ENCODE assay signal across 10 cellular contexts in the genomic region with DNA sequence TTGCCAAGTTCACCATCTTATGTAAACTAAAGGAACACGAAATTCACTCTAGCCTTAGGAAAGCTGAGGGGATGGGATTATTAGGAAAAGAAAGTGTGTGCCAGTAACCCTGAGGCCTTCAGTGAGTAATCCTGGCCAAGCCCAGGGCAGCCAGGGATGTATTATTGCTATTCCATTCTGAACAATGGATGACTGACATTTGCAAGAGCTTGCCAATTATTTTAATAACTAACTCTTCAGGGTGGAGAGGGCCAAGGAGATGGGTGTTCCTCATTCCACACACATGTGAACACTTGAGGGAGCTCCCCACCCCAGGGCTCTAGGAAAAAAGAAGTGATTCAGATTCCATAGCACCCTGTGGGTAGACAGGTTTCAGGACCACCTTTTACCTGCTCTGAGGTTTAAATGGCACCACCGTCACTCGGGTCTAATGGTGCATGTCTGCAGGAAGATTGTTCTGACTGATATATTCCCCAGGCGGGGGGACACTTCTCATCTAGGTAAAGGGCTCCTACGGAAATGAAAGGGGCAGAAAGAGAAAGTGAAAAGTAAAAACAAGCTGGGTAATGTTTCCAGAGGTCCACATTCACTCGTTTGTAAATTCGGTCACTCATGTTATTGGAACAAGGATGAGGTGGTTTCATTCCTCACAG. TPM values are rescaled to one million over a fixed set of nuclear protein-coding genes. Genes with fewer than 3 reads are reported as not detected.
DNase-seq lines count a peak whose midpoint lies in the region; ATAC-seq, FAIRE-seq and TF ChIP-seq lines count a peak whose summit lies in the region.
"Had no signal": no experiment of that assay in that cellular context is flagged by ENCODE, and none has a peak within 500 bp of the region (broad histone marks: within the 10 kb centered on the region; RNA-seq: fewer than 3 reads in every experiment).

No MANE protein-coding gene starts in this region.

- peak overlapping the region; percentile 58 to 78 for H3K27ac ChIP-seq in kidney (ENCODE audit: low read depth in 2 of 2, low read length in 2 of 2)
- H3K27ac ChIP-seq in caudate nucleus (ENCODE audit: low read depth, low read length), result no peak overlapping the region

- H3K4me1 Mint-ChIP-seq in type B pancreatic cell (ENCODE audit: unreplicated experiment), result peaks cover 15% of the 10 kb centered on the region

- no peak overlapping the region for H3K4me3 ChIP-seq in kidney (ENCODE audit: low read length in 2 of 2)

- H3K36me3 ChIP-seq in kidney (ENCODE audit: control insufficient read depth in 1 of 2, insufficient read depth in 2 of 2, low read length in 2 of 2), result peaks cover 0 to 3% of the 10 kb centered on the region in 2 donors

- no peaks in the 10 kb centered on the region for H3K9me3 Mint-ChIP-seq in type B pancreatic cell

- H3K27me3 Mint-ChIP-seq in type B pancreatic cell, result no peaks in the 10 kb centered on the region

- peak overlapping the region; percentile 20 for H3K4me3 Mint-ChIP-seq in type B pancreatic cell

- DNase-seq in activated CD8-positive, alpha-beta memory T cell treated with anti-CD3 and anti-CD28 coated beads for 24 hours, result peak; percentile 41
- no peak for DNase-seq in activated CD8-positive, alpha-beta memory T cell treated with anti-CD3 and anti-CD28 coated beads, Interleukin-2, amount 50 U/mL, for 48 hours
- peak; percentile 87 for DNase-seq in RPMI7951 (ENCODE audit: low read depth)
- DNase-seq in kidney, result peak; percentile 36
- DNase-seq in type B pancreatic cell (ENCODE audit: extremely low spot score, unreplicated experiment), result no peak
- DNase-seq in caudate nucleus (lab: John Stamatoyannopoulos, UW), result no peak
- DNase-seq in DMS 273 (lab: John Stamatoyannopoulos, UW; ENCODE audit: unreplicated experiment), result no peak
- DNase-seq: activated gamma-delta T cell; stimulated activated CD4-positive, alpha-beta T cell treated with anti-CD3 and anti-CD28 coated beads, Interleukin-4, amount 100 ng/mL, for 1 hour had no signal

- H3K9me3 ChIP-seq in kidney (ENCODE audit: control insufficient read depth in 1 of 2, low read length in 2 of 2), result no peaks in the 10 kb centered on the region

- no peak for ATAC-seq in GM21576 (IDR thresholded peaks at IDR 0.05; ENCODE audit: unreplicated experiment)

- intact Hi-C loops in kidney (cut with DNase I), result no loop called here

- peaks cover 9% of the 10 kb centered on the region for H3K36me3 Mint-ChIP-seq in type B pancreatic cell

- H3K9ac ChIP-seq in kidney (ENCODE audit: low read length in 2 of 2), result peak overlapping the region in 1 of 2 donors; percentile 51

- TF ChIP-seq CTCF in kidney (IDR thresholded peaks at IDR 0.05; ENCODE audit: borderline replicate concordance, extremely low read depth, insufficient read depth), result no peak
- no peak for TF ChIP-seq CTCF in type B pancreatic cell (conservative IDR thresholded peaks at IDR 0.05)

- peak; percentile 66 for FAIRE-seq in kidney (lab: Jason Lieb, UNC)

- H3K4me1 ChIP-seq in kidney (ENCODE audit: control insufficient read depth in 1 of 2, insufficient read depth in 1 of 2, low read depth in 1 of 2, low read length in 2 of 2), result peaks cover 36 to 41% of the 10 kb centered on the region in 2 donors

- H3K27ac Mint-ChIP-seq in type B pancreatic cell, result peak overlapping the region; percentile 91

RNA-seq across cellular contexts. Expression of a gene that starts 41.5 kb away (rescaled TPM):
- 43.4 and 52.4 TPM in 2 replicates for total RNA-seq in RPMI7951 (2014; rRNA removed; shearing (Covaris generic))
- total RNA-seq in kidney, result 44.2 TPM
- polyA plus RNA-seq in kidney (ENCODE audit: insufficient read depth, low read depth, low replicate concordance), result 31.0 TPM
- total RNA-seq in type B pancreatic cell (ENCODE audit: low replicate concordance), result 14.6 and 18.4 TPM in 2 replicates

RNA-seq across cellular contexts. Expression of a gene that starts 44.0 kb away (rescaled TPM):
- 334 and 338 TPM in 2 replicates for total RNA-seq in RPMI7951 (2014; rRNA removed; shearing (Covaris generic))
- total RNA-seq in kidney, result 42.4 TPM
- polyA plus RNA-seq in kidney (ENCODE audit: insufficient read depth, low read depth, low replicate concordance), result 28.7 TPM
- 21.2 and 36.3 TPM in 2 replicates for total RNA-seq in type B pancreatic cell (ENCODE audit: low replicate concordance)

RNA-seq across cellular contexts. Expression of a gene that starts 57.9 kb away (rescaled TPM):
- 6.0 and 6.4 TPM in 2 replicates for total RNA-seq in RPMI7951 (2014; rRNA removed; shearing (Covaris generic))
- total RNA-seq in kidney, result 4.6 TPM
- not detected for polyA plus RNA-seq in kidney (ENCODE audit: insufficient read depth, low read depth, low replicate concordance)
- total RNA-seq in type B pancreatic cell (ENCODE audit: low replicate concordance), result 3.4 and 8.4 TPM in 2 replicates

Comparison
In these comparisons a context has a peak if more than half of its experiments do, and no peak if none do; other contexts are left out.
1. DNase-seq: peak in activated CD8-positive, alpha-beta memory T cell treated with anti-CD3 and anti-CD28 coated beads for 24 hours (single experiment), RPMI7951 (single experiment) and kidney (single experiment); none in activated CD8-positive, alpha-beta memory T cell treated with anti-CD3 and anti-CD28 coated beads, Interleukin-2, amount 50 U/mL, for 48 hours (single experiment), type B pancreatic cell (single experiment), caudate nucleus (0 of 61) and DMS 273 (single experiment).